18 cellular contexts compared by ENCODE assay signal in genomic region chr12:91327889-91328288, GRCh38.
DNase-seq lines count a peak whose midpoint lies in the region; ATAC-seq, FAIRE-seq and TF ChIP-seq lines count a peak whose summit lies in the region.
"Had no signal": no experiment of that assay in that cellular context is flagged by ENCODE, and none has a peak within 500 bp of the region (broad histone marks: within the 10 kb centered on the region; RNA-seq: fewer than 3 reads in every experiment).

No MANE protein-coding gene starts in this region.

- no peaks in the 10 kb centered on the region for H3K79me1 ChIP-seq in trophoblast cell (ENCODE audit: low read length)

- H3K27ac ChIP-seq in trophoblast cell (ENCODE audit: low read depth, low read length) (no peak overlapping the region), kidney (ENCODE audit: low read depth in 2 of 2, low read length in 2 of 2) (no peak overlapping the region)
- H3K27ac ChIP-seq: epithelial cell of prostate had no signal

- FAIRE-seq in kidney (lab: Jason Lieb, UNC) = no peak
- FAIRE-seq: D721Med, RCC 7860 had no signal

- no peak overlapping the region for H2AK5ac ChIP-seq in trophoblast cell (ENCODE audit: low read length)

- no peak overlapping the region for H2AFZ ChIP-seq in trophoblast cell (ENCODE audit: insufficient read depth, low read length, poor library complexity)

- H3K4me2 ChIP-seq in trophoblast cell (ENCODE audit: low read length) = no peak overlapping the region

- H3K4me3 ChIP-seq in trophoblast cell (ENCODE audit: low read depth, low read length) (no peak overlapping the region), kidney (ENCODE audit: low read length in 2 of 2) (no peak overlapping the region)
- H3K4me3 ChIP-seq: HAP-1, lung had no signal

- no peaks in the 10 kb centered on the region for H3K27me3 ChIP-seq in trophoblast cell (ENCODE audit: insufficient read depth, low read length)

- no peaks in the 10 kb centered on the region for H3K36me3 ChIP-seq in trophoblast cell (ENCODE audit: control insufficient read depth in 1 of 2, insufficient read depth in 2 of 2, low read length in 2 of 2)
- H3K36me3 ChIP-seq in kidney (ENCODE audit: control insufficient read depth in 1 of 2, insufficient read depth in 2 of 2, low read length in 2 of 2) = no peaks in the 10 kb centered on the region
- H3K36me3 ChIP-seq: HAP-1 had no signal

- no peak for ATAC-seq in HG03457 (IDR thresholded peaks at IDR 0.05; ENCODE audit: unreplicated experiment)
- ATAC-seq: T-helper 17 cell had no signal

- TF ChIP-seq CTCF in kidney (IDR thresholded peaks at IDR 0.05; ENCODE audit: borderline replicate concordance, extremely low read depth, insufficient read depth) = no peak

- H2BK12ac ChIP-seq in trophoblast cell (ENCODE audit: low read length) = no peak overlapping the region

- no peak overlapping the region for H4K12ac ChIP-seq in trophoblast cell (ENCODE audit: low read depth, low read length)

- no peak overlapping the region for H3K4ac ChIP-seq in trophoblast cell (ENCODE audit: low read depth, low read length)

- no peaks in the 10 kb centered on the region for H3K9me3 ChIP-seq in trophoblast cell (ENCODE audit: insufficient read depth, low read depth, low read length)
- no peaks in the 10 kb centered on the region for H3K9me3 ChIP-seq in kidney (ENCODE audit: control insufficient read depth in 1 of 2, low read length in 2 of 2)
- H3K9me3 ChIP-seq: HAP-1 had no signal

- DNase-seq in DMS114 treated with DMSO at 0.1 percent for 48 hours (lab: John Stamatoyannopoulos, UW; ENCODE audit: unreplicated experiment) (peak; percentile 63), LoVo (ENCODE audit: low spot score) (peak; percentile 39), fibroblast of gingiva (ENCODE audit: low read depth) (peak; percentile 54), trophoblast cell (no peak), anterior cingulate cortex (lab: John Stamatoyannopoulos, UW) (no peak), kidney (no peak), DMS153 treated with DMSO at 0.1 percent for 48 hours (lab: John Stamatoyannopoulos, UW; ENCODE audit: unreplicated experiment) (no peak)
- DNase-seq: cerebellar nuclear complex, Kasumi-1, NCI-H187 treated with DMSO at 0.1 percent for 48 hours, NCI-H774, T-helper 17 cell had no signal

- no peak overlapping the region for H2BK5ac ChIP-seq in trophoblast cell (ENCODE audit: low read depth, low read length, poor library complexity)

- H4K91ac ChIP-seq in trophoblast cell (ENCODE audit: low read depth, low read length) = no peak overlapping the region

- H3K79me2 ChIP-seq in trophoblast cell (ENCODE audit: control insufficient read depth, insufficient read depth, low read length, poor library complexity) = no peaks in the 10 kb centered on the region

- no peaks in the 10 kb centered on the region for H3K4me1 ChIP-seq in trophoblast cell (ENCODE audit: control insufficient read depth in 1 of 2, insufficient read depth in 2 of 2, low read length in 2 of 2)
- no peaks in the 10 kb centered on the region for H3K4me1 ChIP-seq in kidney (ENCODE audit: control insufficient read depth in 1 of 2, insufficient read depth in 1 of 2, low read depth in 1 of 2, low read length in 2 of 2)
- H3K4me1 ChIP-seq: HAP-1 had no signal

- intact Hi-C loops in kidney (cut with DNase I) = loop anchor here (10.0 kb wide), 1 partner anchor 153 kb away; no protein-coding TSS in a partner anchor

- no peak overlapping the region for H3K18ac ChIP-seq in trophoblast cell (ENCODE audit: low read length)

- H3K9ac ChIP-seq in trophoblast cell (ENCODE audit: low read length) (no peak overlapping the region), kidney (ENCODE audit: low read length in 2 of 2) (no peak overlapping the region)

- H2BK120ac ChIP-seq in trophoblast cell (ENCODE audit: insufficient read depth, low read length, poor library complexity) = peak overlapping the region; percentile 11

- no peak overlapping the region for H3K14ac ChIP-seq in trophoblast cell (ENCODE audit: low read length)

- no peak overlapping the region for H3K23ac ChIP-seq in trophoblast cell (ENCODE audit: low read length)

- WGBS in trophoblast cell (ENCODE audit: extremely low coverage, insufficient coverage, insufficient read length) = no CpG with 5 or more reads among the region's 3 CpGs

- H4K8ac ChIP-seq in trophoblast cell (ENCODE audit: low read depth, low read length) = no peak overlapping the region

Comparison
In these comparisons a context has a peak if more than half of its experiments do, and no peak if none do; other contexts are left out.
1. DNase-seq: peak in DMS114 treated with DMSO at 0.1 percent for 48 hours (single experiment), LoVo (single experiment) and fibroblast of gingiva (single experiment); none in trophoblast cell (0 of 2), anterior cingulate cortex (0 of 58), kidney (single experiment) and DMS153 treated with DMSO at 0.1 percent for 48 hours (single experiment).